In the genomic region with DNA sequence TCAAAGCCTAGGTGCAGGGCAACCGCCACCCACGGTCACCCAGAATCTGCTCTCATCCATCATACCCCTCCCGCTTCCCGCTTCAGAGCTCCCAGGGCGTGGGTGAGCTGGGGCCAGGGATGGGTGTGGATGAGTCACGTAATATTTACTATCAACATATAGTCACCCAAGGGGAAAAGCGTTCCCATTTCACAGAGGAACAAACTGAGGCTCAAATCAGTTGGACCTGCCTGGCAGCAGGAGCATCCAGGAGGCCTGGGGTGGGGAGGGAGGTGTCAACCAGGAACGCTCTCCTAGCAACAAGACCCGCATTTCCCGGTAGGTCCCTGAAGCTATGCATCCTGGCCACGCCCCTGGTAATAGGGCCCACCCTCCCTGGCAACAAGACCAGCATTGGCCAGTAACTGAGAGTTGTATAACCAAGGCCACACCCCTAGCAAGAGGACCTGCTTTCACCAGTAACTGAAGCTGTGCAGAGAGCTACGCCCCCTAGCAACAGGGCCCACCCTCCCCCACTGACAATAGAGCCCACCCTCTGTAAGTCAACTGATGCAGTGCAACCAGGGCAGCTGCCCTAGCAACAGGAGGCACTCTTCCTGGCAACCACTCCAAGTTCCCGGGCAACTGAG, we compare ENCODE assay signal across 9 cellular contexts. TPM values are rescaled to one million over a fixed set of nuclear protein-coding genes. Genes with fewer than 3 reads are reported as not detected.
DNase-seq lines count a peak whose midpoint lies in the region; ATAC-seq and TF ChIP-seq lines count a peak whose summit lies in the region.
"Had no signal": no experiment of that assay in that cellular context is flagged by ENCODE, and none has a peak within 500 bp of the region (broad histone marks: within the 10 kb centered on the region; RNA-seq: fewer than 3 reads in every experiment).

No MANE protein-coding gene starts in this region.

- CTCF ChIA-PET in CD8-positive, alpha-beta memory T cell (lab: Charles Lee): interaction anchor here (1.0 to 4.1 kb wide), 3 partner anchors 26 to 155 kb away, joined by 3 to 25 read pairs (median 3); no protein-coding TSS in a partner anchor

- no peak overlapping the region for H3K9ac ChIP-seq in mesendoderm (ENCODE audit: low read length)

- peaks cover 32% of the 10 kb centered on the region for H3K4me1 ChIP-seq in CD8-positive, alpha-beta memory T cell (ENCODE audit: insufficient read depth, low read length)
- peaks cover 8% of the 10 kb centered on the region for H3K4me1 ChIP-seq in mesendoderm (ENCODE audit: control insufficient read depth, low read depth, low read length)

- H3K9me3 Mint-ChIP-seq in CD8-positive, alpha-beta memory T cell: no peaks in the 10 kb centered on the region
- H3K9me3 Mint-ChIP-seq in brain: no peaks in the 10 kb centered on the region

- H2BK120ac ChIP-seq in mesendoderm (ENCODE audit: low read depth, low read length): no peak overlapping the region

- no peaks in the 10 kb centered on the region for H3K79me2 ChIP-seq in mesendoderm (ENCODE audit: control insufficient read depth, insufficient read depth, low read length)

- no peak overlapping the region for H3K56ac ChIP-seq in mesendoderm (ENCODE audit: low read length)

- no CpG with 5 or more reads among the region's 13 CpGs for WGBS in mesendoderm (ENCODE audit: extremely low coverage, insufficient coverage, low lambda C conversion rate)

- H2BK5ac ChIP-seq in mesendoderm (ENCODE audit: low read length): no peak overlapping the region

- no peaks in the 10 kb centered on the region for H3K27me3 Mint-ChIP-seq in CD8-positive, alpha-beta memory T cell
- H3K27me3 Mint-ChIP-seq in brain: no peaks in the 10 kb centered on the region

- POLR2A ChIA-PET in CD8-positive, alpha-beta memory T cell (lab: Charles Lee): no interaction called here

- peak overlapping the region; percentile 35 for H3K27ac ChIP-seq in CD8-positive, alpha-beta memory T cell (ENCODE audit: low read depth, low read length)
- H3K27ac ChIP-seq in mesendoderm (ENCODE audit: low read depth, low read length): peak overlapping the region; percentile 10
- H3K27ac ChIP-seq: epithelial cell of prostate had no signal

- TF ChIP-seq CTCF in brain (conservative IDR thresholded peaks at IDR 0.05): no peak

- H3K4me3 ChIP-seq in CD8-positive, alpha-beta memory T cell (ENCODE audit: low read length): no peak overlapping the region
- no peak overlapping the region for H3K4me3 ChIP-seq in mesendoderm (ENCODE audit: low read length)

- H4K5ac ChIP-seq in mesendoderm (ENCODE audit: low read length): no peak overlapping the region

- no peak overlapping the region for H2BK15ac ChIP-seq in mesendoderm (replicated peaks; ENCODE audit: low read depth)

- H3K27ac Mint-ChIP-seq in CD8-positive, alpha-beta memory T cell: peak overlapping the region in 1 of 8 donors; percentile 74
- H3K27ac Mint-ChIP-seq in brain: peak overlapping the region; percentile 50 to 94 (median 87)

- H3K36me3 Mint-ChIP-seq in CD8-positive, alpha-beta memory T cell: no peaks in the 10 kb centered on the region
- H3K36me3 Mint-ChIP-seq in brain: peaks cover 28% of the 10 kb centered on the region

- ATAC-seq in GM21723 (IDR thresholded peaks at IDR 0.05; ENCODE audit: unreplicated experiment) (no peak), GM21717 (IDR thresholded peaks at IDR 0.05; ENCODE audit: unreplicated experiment) (no peak)

- H3K27me3 ChIP-seq in CD8-positive, alpha-beta memory T cell (ENCODE audit: insufficient read depth, low read length, poor library complexity, severe bottlenecking): no peaks in the 10 kb centered on the region
- no peaks in the 10 kb centered on the region for H3K27me3 ChIP-seq in mesendoderm (ENCODE audit: insufficient read depth, low read length, poor library complexity)

- H3K4ac ChIP-seq in mesendoderm (ENCODE audit: low read depth, low read length): no peak overlapping the region

- H3K4me3 Mint-ChIP-seq in CD8-positive, alpha-beta memory T cell: no peak overlapping the region
- no peak overlapping the region for H3K4me3 Mint-ChIP-seq in brain

- H2AK5ac ChIP-seq in mesendoderm (ENCODE audit: low read length): no peak overlapping the region

- H3K4me1 Mint-ChIP-seq in CD8-positive, alpha-beta memory T cell: peaks cover 6 to 17% (median 12%) of the 10 kb centered on the region in 3 donors
- H3K4me1 Mint-ChIP-seq in brain: peaks cover 22% of the 10 kb centered on the region

- H3K9me3 ChIP-seq in CD8-positive, alpha-beta memory T cell (ENCODE audit: low read length): no peaks in the 10 kb centered on the region

- no peak overlapping the region for H3K18ac ChIP-seq in mesendoderm (ENCODE audit: low read length)

- H3K23ac ChIP-seq in mesendoderm (ENCODE audit: low read length): no peak overlapping the region

- no peaks in the 10 kb centered on the region for H3K79me1 ChIP-seq in mesendoderm (ENCODE audit: low read length)

- no peak for DNase-seq in CD8-positive, alpha-beta memory T cell
- peak; percentile 42 for DNase-seq in H4 (ENCODE audit: low spot score)
- DNase-seq in NCI-H226: peak; percentile 54
- peak; percentile 99 for DNase-seq in mesendoderm
- DNase-seq in effector CD8-positive, alpha-beta T cell (lab: John Stamatoyannopoulos, UW): no peak

- H3K4me2 ChIP-seq in mesendoderm (ENCODE audit: low read length): no peak overlapping the region

- H3K36me3 ChIP-seq in CD8-positive, alpha-beta memory T cell (ENCODE audit: insufficient read depth, low read length): no peaks in the 10 kb centered on the region
- peaks cover 3% of the 10 kb centered on the region for H3K36me3 ChIP-seq in mesendoderm (ENCODE audit: control insufficient read depth, insufficient read depth, low read length)

- no peak overlapping the region for H4K8ac ChIP-seq in mesendoderm (ENCODE audit: low read depth, low read length)

RNA-seq across cellular contexts. Expression of a gene that starts 32.7 kb away (rescaled TPM):
- total RNA-seq in CD8-positive, alpha-beta memory T cell: 10 to 100 TPM; 27.6 to 27.9 TPM
- polyA plus RNA-seq in CD8-positive, alpha-beta memory T cell: 13.8 TPM
- 7.5 and 9.1 TPM in 2 replicates for total RNA-seq in H4 (2014; rRNA removed; shearing (Covaris generic))
- polyA plus RNA-seq in brain (ENCODE audit: insufficient read depth, low read depth, low replicate concordance): 22.2 TPM
- 20.1 TPM for polyA plus RNA-seq in mesendoderm (2013, experiment 1 of 2)
- 22.6 TPM for polyA plus RNA-seq in mesendoderm (2013, experiment 2 of 2)

RNA-seq across cellular contexts. Expression of a gene that starts 32.8 kb away (rescaled TPM):
- total RNA-seq in CD8-positive, alpha-beta memory T cell: 10 to 100 TPM; 89.3 to 93.7 TPM
- polyA plus RNA-seq in CD8-positive, alpha-beta memory T cell: 92.7 TPM
- 111 and 112 TPM in 2 replicates for total RNA-seq in H4 (2014; rRNA removed; shearing (Covaris generic))
- 161 TPM for polyA plus RNA-seq in brain (ENCODE audit: insufficient read depth, low read depth, low replicate concordance)
- polyA plus RNA-seq in mesendoderm (2013, experiment 1 of 2): 11.0 TPM
- 10.7 TPM for polyA plus RNA-seq in mesendoderm (2013, experiment 2 of 2)

RNA-seq across cellular contexts. Expression of a gene that starts 42.3 kb away (rescaled TPM):
- total RNA-seq in CD8-positive, alpha-beta memory T cell: 1 to 10 TPM; 1.4 to 1.8 TPM
- 0.92 TPM for polyA plus RNA-seq in CD8-positive, alpha-beta memory T cell
- 0.58 and 1.8 TPM in 2 replicates for total RNA-seq in H4 (2014; rRNA removed; shearing (Covaris generic))
- polyA plus RNA-seq in brain (ENCODE audit: insufficient read depth, low read depth, low replicate concordance): 43.9 TPM
- polyA plus RNA-seq in mesendoderm (2013, experiment 1 of 2): 9.4 TPM
- 9.6 TPM for polyA plus RNA-seq in mesendoderm (2013, experiment 2 of 2)

RNA-seq across cellular contexts. Expression of a gene that starts 46.6 kb away (rescaled TPM):
- 10 to 100 TPM; 27.3 to 28.0 TPM for total RNA-seq in CD8-positive, alpha-beta memory T cell
- polyA plus RNA-seq in CD8-positive, alpha-beta memory T cell: 48.6 TPM
- 20.6 and 29.3 TPM in 2 replicates for total RNA-seq in H4 (2014; rRNA removed; shearing (Covaris generic))
- 22.2 TPM for polyA plus RNA-seq in brain (ENCODE audit: insufficient read depth, low read depth, low replicate concordance)
- polyA plus RNA-seq in mesendoderm (2013, experiment 1 of 2): 5.3 TPM
- 4.2 TPM for polyA plus RNA-seq in mesendoderm (2013, experiment 2 of 2)

Comparison
In these comparisons a context has a peak if more than half of its experiments do, and no peak if none do; other contexts are left out.
1. DNase-seq: peak in H4 (single experiment), NCI-H226 (single experiment) and mesendoderm (single experiment); none in CD8-positive, alpha-beta memory T cell (0 of 5) and effector CD8-positive, alpha-beta T cell (single experiment).